8 cellular contexts compared by ENCODE assay signal in the genomic region with DNA sequence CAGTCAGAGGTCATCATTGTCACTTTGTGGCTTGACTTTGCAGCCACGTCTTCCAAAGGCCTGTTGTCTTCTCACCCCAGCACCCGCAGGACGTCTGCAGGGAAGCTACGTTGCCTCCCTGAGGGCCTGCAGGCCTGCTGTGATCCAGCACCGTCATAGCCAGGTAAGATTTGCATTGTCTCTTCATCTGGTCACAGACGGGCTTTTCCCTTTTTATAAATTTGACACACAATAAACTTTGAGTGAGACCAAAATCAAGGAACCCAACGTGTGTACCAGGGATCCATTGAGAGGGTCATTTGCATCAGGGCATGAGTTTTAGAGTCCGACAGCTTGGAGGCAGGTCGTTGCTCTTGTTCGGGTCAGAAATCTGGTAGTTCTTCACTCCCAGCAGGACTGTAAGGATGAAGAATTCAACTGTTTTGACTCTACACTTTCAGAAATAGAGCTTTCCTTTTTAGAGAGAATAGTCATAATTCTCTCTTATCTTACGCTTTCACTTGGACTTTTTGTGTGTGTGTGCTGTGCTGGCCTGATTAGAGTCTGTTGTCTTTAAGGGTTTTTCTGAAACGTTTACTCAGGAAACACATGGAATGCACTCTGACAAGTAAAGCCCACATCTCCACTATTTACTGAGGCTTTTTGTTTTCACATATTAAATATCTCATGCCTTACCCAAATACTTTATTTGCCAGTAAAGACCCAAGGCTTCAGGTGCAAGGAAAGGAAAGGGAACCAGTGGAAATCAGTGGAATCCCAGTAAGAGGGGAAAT.
DNase-seq lines count a peak whose midpoint lies in the region; ATAC-seq lines count a peak whose summit lies in the region.

No MANE protein-coding gene starts in this region.

- ATAC-seq in GM18861 (IDR thresholded peaks at IDR 0.05; ENCODE audit: unreplicated experiment), result peak; percentile 83
- ATAC-seq in HG03039 (IDR thresholded peaks at IDR 0.05; ENCODE audit: unreplicated experiment), result peak; percentile 69
- ATAC-seq in naive thymus-derived CD8-positive, alpha-beta T cell, result peak; percentile 61 to 72
- no peak for ATAC-seq in left ventricle myocardium superior

- H3K36me3 Mint-ChIP-seq in naive thymus-derived CD8-positive, alpha-beta T cell, result peaks cover 0 to 12% (median 12%) of the 10 kb centered on the region in 3 donors

- no peaks in the 10 kb centered on the region for H3K27me3 Mint-ChIP-seq in naive thymus-derived CD8-positive, alpha-beta T cell

- intact Hi-C loops in left ventricle myocardium superior (cut with micrococcal nuclease), result no loop called here

- H3K4me1 Mint-ChIP-seq in naive thymus-derived CD8-positive, alpha-beta T cell, result peaks cover 22 to 33% (median 32%) of the 10 kb centered on the region in 4 donors

- POLR2A ChIA-PET in naive thymus-derived CD8-positive, alpha-beta T cell (lab: Charles Lee), result interaction anchor here (0.9 to 3.1 kb wide), 8 partner anchors 8 to 56 kb away, joined by 3 to 32 read pairs (median 4); no protein-coding TSS in a partner anchor

- H3K9me3 Mint-ChIP-seq in naive thymus-derived CD8-positive, alpha-beta T cell, result peaks cover 0 to 26% (median 9%) of the 10 kb centered on the region in 9 donors

- peak overlapping the region; percentile 96 to 100 (median 98) for H3K27ac Mint-ChIP-seq in naive thymus-derived CD8-positive, alpha-beta T cell

- DNase-seq in activated CD4-positive, alpha-beta T cell treated with anti-CD3 and anti-CD28 coated beads, Interleukin-2, amount 50 U/mL, for 48 hours, result peak; percentile 67 to 73
- DNase-seq in naive thymus-derived CD8-positive, alpha-beta T cell, result peak in 7 of 10 donors; percentile 7 to 61 (median 40)
- no peak for DNase-seq in Ammon's horn (ENCODE audit: low spot score)
- no peak for DNase-seq in left ventricle myocardium superior
- no peak for DNase-seq in mesenteric fat pad (ENCODE audit: low spot score)
- DNase-seq in NCI-H1417 treated with DMSO at 0.1 percent for 48 hours (lab: John Stamatoyannopoulos, UW), result no peak

- H3K4me3 Mint-ChIP-seq in naive thymus-derived CD8-positive, alpha-beta T cell, result peak overlapping the region; percentile 56 to 85 (median 80)

Comparison
In these comparisons a context has a peak if more than half of its experiments do, and no peak if none do; other contexts are left out.
1. DNase-seq: peak in activated CD4-positive, alpha-beta T cell treated with anti-CD3 and anti-CD28 coated beads, Interleukin-2, amount 50 U/mL, for 48 hours (2 of 2) and naive thymus-derived CD8-positive, alpha-beta T cell (7 of 10); none in Ammon's horn (single experiment), left ventricle myocardium superior (single experiment), mesenteric fat pad (single experiment) and NCI-H1417 treated with DMSO at 0.1 percent for 48 hours (single experiment).